1 cellular context compared by ENCODE assay signal in the genomic region with DNA sequence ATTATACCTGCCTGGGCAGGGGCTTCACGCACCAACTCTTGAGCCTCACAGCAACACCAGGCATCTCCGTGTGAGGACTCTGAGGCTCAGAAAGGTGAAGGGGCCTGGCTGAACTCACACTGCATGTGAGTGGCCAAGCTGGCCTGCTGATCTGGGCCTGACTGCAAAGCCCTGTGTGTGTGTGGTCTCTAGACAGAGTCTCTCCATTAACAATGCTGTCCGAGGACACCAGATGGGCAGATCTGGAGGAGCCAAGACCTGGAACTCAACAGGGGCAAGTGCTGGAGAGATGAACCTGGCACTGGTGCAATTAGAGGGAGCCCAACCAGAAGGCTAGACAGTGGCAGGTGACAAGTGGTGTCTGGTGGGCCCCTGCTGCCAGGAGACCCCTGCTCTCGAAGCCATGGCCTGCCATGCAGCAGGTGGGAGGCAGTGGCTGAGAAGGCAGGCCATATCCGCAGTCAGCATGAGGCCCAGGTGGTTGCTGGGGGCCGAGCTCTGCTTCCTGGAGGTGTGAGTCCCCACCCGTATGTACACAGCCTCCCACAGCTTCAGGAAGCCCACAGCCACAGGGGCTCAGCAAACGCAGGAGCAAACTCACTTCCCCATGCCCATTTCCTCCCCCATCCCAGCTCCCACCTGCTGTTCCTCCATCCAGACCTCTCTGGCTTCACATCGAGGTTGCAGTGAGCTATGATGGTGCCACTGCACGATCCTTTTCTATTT.
TF ChIP-seq lines count a peak whose summit lies in the region.

No MANE protein-coding gene starts in this region.

TF ChIP-seq in H1, 55 proteins besides CTCF, POLR2A, EP300 and RAD21:
- no peak for TF ChIP-seq TCF12 (IDR thresholded peaks at IDR 0.05; ENCODE audit: low read depth, low read length)
- TF ChIP-seq EZH2 (IDR thresholded peaks at IDR 0.05; ENCODE audit: low read depth, low read length, severe bottlenecking) = no peak
- no peak for TF ChIP-seq SUZ12 (IDR thresholded peaks at IDR 0.05; ENCODE audit: low read length)
- no peak for TF ChIP-seq SP4 (IDR thresholded peaks at IDR 0.05; ENCODE audit: low read length)
- TF ChIP-seq CHD1 (IDR thresholded peaks at IDR 0.05; ENCODE audit: low read depth, low read length) = no peak
- no peak for TF ChIP-seq SRF (IDR thresholded peaks at IDR 0.05; ENCODE audit: low read depth, low read length)
TF ChIP-seq in H1: peak in this region for 0.
